ENCODE assay signal across 35 cellular contexts in genomic region chr17:66955821-66956220, GRCh38. TPM values are rescaled to one million over a fixed set of nuclear protein-coding genes. Genes with fewer than 3 reads are reported as not detected.
"Had no signal": no experiment of that assay in that cellular context is flagged by ENCODE, and none has a peak within 500 bp of the region (broad histone marks: within the 10 kb centered on the region; RNA-seq: fewer than 3 reads in every experiment).

No MANE protein-coding gene starts in this region.

- H3K27me3 Mint-ChIP-seq: brain had no signal

- H3K27me3 ChIP-seq: ascending aorta, breast epithelium, colonic mucosa, esophagus muscularis mucosa, gastrocnemius medialis had no signal

- H3K9me3 ChIP-seq: ascending aorta, breast epithelium, colonic mucosa, esophagus muscularis mucosa, gastrocnemius medialis, heart right ventricle had no signal

- H3K27ac ChIP-seq: ascending aorta, breast epithelium, cardiac muscle cell, colonic mucosa, esophagus muscularis mucosa, foreskin keratinocyte, gastrocnemius medialis, heart right ventricle, WERI-Rb-1 had no signal

- ATAC-seq: activated CD4-positive, CD25-positive, alpha-beta regulatory T cell treated with anti-CD3 and anti-CD28 coated beads, Interleukin-2, amount 50 U/mL, for 24 hours; activated naive CD4-positive, alpha-beta T cell treated with anti-CD3 and anti-CD28 coated beads, Interleukin-2, amount 50 U/mL, for 72 hours; activated T-cell treated with anti-CD3 and anti-CD28 coated beads, Interleukin-2, amount 50 U/mL, for 72 hours; foreskin keratinocyte; gastrocnemius medialis; heart right ventricle; T-cell; T-helper 17 cell had no signal

- H3K27ac Mint-ChIP-seq: activated B cell treated with CpG ODN at 0.5 μM for 24 hours; activated CD4-positive, alpha-beta memory T cell treated with anti-CD3 and anti-CD28 coated beads, Interleukin-2, amount 10 ng/mL, durations not matched to agents 7 days and 5 days; activated CD4-positive, alpha-beta T cell treated with anti-CD3 and anti-CD28 coated beads, Interleukin-2, amount 10 ng/mL, durations not matched to agents 24 days and 14 days; activated naive CD4-positive, alpha-beta T cell treated with anti-CD3 and anti-CD28 coated beads, Interleukin-2, amount 10 ng/mL, durations not matched to agents 7 days and 5 days; activated naive CD4-positive, alpha-beta T cell treated with anti-CD3 and anti-CD28 coated beads, Interleukin-2, amount 50 U/mL, for 72 hours; activated naive CD8-positive, alpha-beta T cell treated with anti-CD3 and anti-CD28 coated beads, Interleukin-2, amount 10 ng/mL, durations not matched to agents 7 days and 5 days; activated T-cell treated with anti-CD3 and anti-CD28 coated beads, Interleukin-2, amount 50 U/mL, for 24 hours; activated T-cell treated with anti-CD3 and anti-CD28 coated beads, Interleukin-2, amount 50 U/mL, for 72 hours; endodermal cell; T-cell; T-helper 17 cell; T-helper 2 cell treated with Interferon-gamma antibody and Interleukin-4, amounts not matched to agents 5 μg/mL and 100 μg/mL, for 36 hours had no signal

- H3K4me3 Mint-ChIP-seq: activated B cell treated with CpG ODN at 0.5 μM for 24 hours; activated CD4-positive, alpha-beta memory T cell treated with anti-CD3 and anti-CD28 coated beads, Interleukin-2, amount 10 ng/mL, durations not matched to agents 7 days and 5 days; activated CD4-positive, alpha-beta T cell treated with anti-CD3 and anti-CD28 coated beads, Interleukin-2, amount 10 ng/mL, durations not matched to agents 24 days and 14 days; activated naive CD4-positive, alpha-beta T cell treated with anti-CD3 and anti-CD28 coated beads, Interleukin-2, amount 10 ng/mL, durations not matched to agents 7 days and 5 days; activated naive CD8-positive, alpha-beta T cell treated with anti-CD3 and anti-CD28 coated beads, Interleukin-2, amount 10 ng/mL, durations not matched to agents 7 days and 5 days; activated T-cell treated with anti-CD3 and anti-CD28 coated beads, Interleukin-2, amount 50 U/mL, for 24 hours; activated T-cell treated with anti-CD3 and anti-CD28 coated beads, Interleukin-2, amount 50 U/mL, for 72 hours; brain; endodermal cell; T-cell; T-helper 17 cell; T-helper 2 cell treated with Interferon-gamma antibody and Interleukin-4, amounts not matched to agents 5 μg/mL and 100 μg/mL, for 36 hours had no signal

- H3K9me3 Mint-ChIP-seq: activated B cell treated with CpG ODN at 0.5 μM for 24 hours; activated CD4-positive, alpha-beta memory T cell treated with anti-CD3 and anti-CD28 coated beads, Interleukin-2, amount 10 ng/mL, durations not matched to agents 7 days and 5 days; activated CD4-positive, alpha-beta T cell treated with anti-CD3 and anti-CD28 coated beads, Interleukin-2, amount 10 ng/mL, durations not matched to agents 24 days and 14 days; activated naive CD4-positive, alpha-beta T cell treated with anti-CD3 and anti-CD28 coated beads, Interleukin-2, amount 10 ng/mL, durations not matched to agents 7 days and 5 days; activated naive CD4-positive, alpha-beta T cell treated with anti-CD3 and anti-CD28 coated beads, Interleukin-2, amount 50 U/mL, for 72 hours; activated naive CD8-positive, alpha-beta T cell treated with anti-CD3 and anti-CD28 coated beads, Interleukin-2, amount 10 ng/mL, durations not matched to agents 7 days and 5 days; activated T-cell treated with anti-CD3 and anti-CD28 coated beads, Interleukin-2, amount 50 U/mL, for 24 hours; activated T-cell treated with anti-CD3 and anti-CD28 coated beads, Interleukin-2, amount 50 U/mL, for 72 hours; T-cell; T-helper 2 cell treated with Interferon-gamma antibody and Interleukin-4, amounts not matched to agents 5 μg/mL and 100 μg/mL, for 36 hours had no signal

- H3K4me1 ChIP-seq: ascending aorta had no signal

- H3K4me3 ChIP-seq: ascending aorta, breast epithelium, cardiac muscle cell, colonic mucosa, esophagus muscularis mucosa, gastrocnemius medialis, heart right ventricle had no signal

- DNase-seq: activated B cell treated with CpG ODN at 0.5 μM for 24 hours; activated CD4-positive, alpha-beta memory T cell treated with anti-CD3 and anti-CD28 coated beads, Interleukin-2, amount 10 ng/mL, durations not matched to agents 7 days and 5 days; activated CD4-positive, alpha-beta T cell treated with anti-CD3 and anti-CD28 coated beads, Interleukin-2, amount 10 ng/mL, durations not matched to agents 24 days and 14 days; activated CD4-positive, alpha-beta T cell treated with anti-CD3 and anti-CD28 coated beads, Interleukin-2, amount 50 U/mL, for 4 hours; activated CD8-positive, alpha-beta memory T cell treated with anti-CD3 and anti-CD28 coated beads, Interleukin-2, amount 50 U/mL, for 48 hours; activated gamma-delta T cell; activated naive CD4-positive, alpha-beta T cell; activated naive CD4-positive, alpha-beta T cell treated with anti-CD3 and anti-CD28 coated beads, Interleukin-2, amount 10 ng/mL, durations not matched to agents 7 days and 5 days; activated naive CD8-positive, alpha-beta T cell treated with anti-CD3 and anti-CD28 coated beads, Interleukin-2, amount 10 ng/mL, durations not matched to agents 7 days and 5 days; activated T-cell treated with anti-CD3 and anti-CD28 coated beads for 4 hours; activated T-cell treated with anti-CD3 and anti-CD28 coated beads, Interleukin-2, amount 50 U/mL, for 24 hours; activated T-cell treated with anti-CD3 and anti-CD28 coated beads, Interleukin-2, amount 50 U/mL, for 72 hours; central memory CD4-positive, alpha-beta T cell; cerebellar nuclear complex; colonic mucosa; effector memory CD4-positive, alpha-beta T cell; endodermal cell; erythroblast; foreskin keratinocyte; gastrocnemius medialis; glutamatergic neuron; heart right ventricle; T-cell; T-helper 17 cell; T1000; WERI-Rb-1 had no signal

- H3K4me1 Mint-ChIP-seq: activated B cell treated with CpG ODN at 0.5 μM for 24 hours; activated CD4-positive, alpha-beta memory T cell treated with anti-CD3 and anti-CD28 coated beads, Interleukin-2, amount 10 ng/mL, durations not matched to agents 7 days and 5 days; activated CD4-positive, alpha-beta T cell treated with anti-CD3 and anti-CD28 coated beads, Interleukin-2, amount 10 ng/mL, durations not matched to agents 24 days and 14 days; activated naive CD4-positive, alpha-beta T cell treated with anti-CD3 and anti-CD28 coated beads, Interleukin-2, amount 10 ng/mL, durations not matched to agents 7 days and 5 days; activated naive CD8-positive, alpha-beta T cell treated with anti-CD3 and anti-CD28 coated beads, Interleukin-2, amount 10 ng/mL, durations not matched to agents 7 days and 5 days; T-cell had no signal

- H3K36me3 ChIP-seq: ascending aorta, breast epithelium, cardiac muscle cell, colonic mucosa, esophagus muscularis mucosa, gastrocnemius medialis, heart right ventricle, WERI-Rb-1 had no signal

- H3K36me3 Mint-ChIP-seq: activated naive CD4-positive, alpha-beta T cell treated with anti-CD3 and anti-CD28 coated beads, Interleukin-2, amount 10 ng/mL, durations not matched to agents 7 days and 5 days; activated naive CD4-positive, alpha-beta T cell treated with anti-CD3 and anti-CD28 coated beads, Interleukin-2, amount 50 U/mL, for 72 hours; activated naive CD8-positive, alpha-beta T cell treated with anti-CD3 and anti-CD28 coated beads, Interleukin-2, amount 10 ng/mL, durations not matched to agents 7 days and 5 days; brain; T-cell had no signal

RNA-seq across cellular contexts. Expression of gene CACNG4, which starts 8.7 kb away (rescaled TPM):
- total RNA-seq: activated B cell treated with CpG ODN at 0.5 μM for 24 hours; activated CD4-positive, alpha-beta memory T cell treated with anti-CD3 and anti-CD28 coated beads, Interleukin-2, amount 10 ng/mL, durations not matched to agents 7 days and 5 days; activated CD4-positive, alpha-beta T cell treated with anti-CD3 and anti-CD28 coated beads, Interleukin-2, amount 10 ng/mL, durations not matched to agents 24 days and 14 days; activated naive CD4-positive, alpha-beta T cell treated with anti-CD3 and anti-CD28 coated beads, Interleukin-2, amount 50 U/mL, for 72 hours; activated naive CD8-positive, alpha-beta T cell treated with anti-CD3 and anti-CD28 coated beads, Interleukin-2, amount 10 ng/mL, durations not matched to agents 7 days and 5 days; activated T-cell treated with anti-CD3 and anti-CD28 coated beads, Interleukin-2, amount 50 U/mL, for 72 hours; ascending aorta; dermis microvascular lymphatic vessel endothelial cell; gastrocnemius medialis; T-helper 17 cell had no signal
